Comparison of ENCODE assay signal across 13 cellular contexts in the genomic region with DNA sequence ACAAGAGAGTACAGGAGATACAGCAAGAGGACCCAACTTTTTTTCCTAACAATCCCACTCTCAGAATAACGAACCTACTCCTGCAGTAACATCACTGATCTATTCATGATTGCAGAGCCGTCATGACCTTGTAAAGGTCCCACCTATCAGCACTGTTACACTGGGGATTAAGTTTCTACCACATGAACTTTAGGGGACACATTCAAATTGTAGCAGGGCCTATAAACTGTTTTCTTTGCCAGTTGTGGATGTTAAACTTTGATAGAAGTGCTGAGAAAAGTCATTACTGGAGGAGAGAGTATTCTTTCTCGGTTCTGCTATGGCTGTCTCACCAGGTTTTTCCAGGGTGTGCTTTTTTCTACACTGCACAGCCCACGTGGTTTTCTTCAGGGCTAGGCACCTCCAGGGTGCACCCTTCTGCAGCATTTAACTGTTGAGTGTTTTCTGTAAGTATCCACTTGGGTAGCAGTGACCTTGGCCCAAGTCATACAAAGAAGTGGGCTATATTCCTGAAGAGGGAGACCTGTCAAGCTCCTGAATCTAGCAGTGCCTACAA.
DNase-seq lines count a peak whose midpoint lies in the region; ATAC-seq and TF ChIP-seq lines count a peak whose summit lies in the region.
"Had no signal": no experiment of that assay in that cellular context is flagged by ENCODE, and none has a peak within 500 bp of the region (broad histone marks: within the 10 kb centered on the region; RNA-seq: fewer than 3 reads in every experiment).

No MANE protein-coding gene starts in this region.

- H3K27me3 Mint-ChIP-seq in WTC11 (ENCODE audit: low read depth): no peaks in the 10 kb centered on the region
- H3K27me3 Mint-ChIP-seq: stimulated activated naive CD8-positive, alpha-beta T cell treated with anti-CD3 and anti-CD28 coated beads, Interleukin-15, Interleukin-2, amounts not matched to agents 100 ng/mL and 50 ng/mL, for 24 hours had no signal

- POLR2A ChIA-PET in WTC11 (lab: Charles Lee): no interaction called here

- H3K4me3 Mint-ChIP-seq in WTC11: no peak overlapping the region
- H3K4me3 Mint-ChIP-seq: nephron progenitor cell; stimulated activated naive CD8-positive, alpha-beta T cell treated with anti-CD3 and anti-CD28 coated beads, Interleukin-15, Interleukin-2, amounts not matched to agents 100 ng/mL and 50 ng/mL, for 24 hours; T-helper 1 cell treated with Interleukin-12 subunit alpha and Interleukin-12 subunit beta and Interleukin-4 antibody, amounts not matched to agents 30 μg/mL and 1 μg/mL, for 36 hours had no signal

- no peak overlapping the region for H3K27ac Mint-ChIP-seq in WTC11
- H3K27ac Mint-ChIP-seq: nephron progenitor cell; stimulated activated naive CD8-positive, alpha-beta T cell treated with anti-CD3 and anti-CD28 coated beads, Interleukin-15, Interleukin-2, amounts not matched to agents 100 ng/mL and 50 ng/mL, for 24 hours; T-helper 1 cell treated with Interleukin-12 subunit alpha and Interleukin-12 subunit beta and Interleukin-4 antibody, amounts not matched to agents 30 μg/mL and 1 μg/mL, for 36 hours had no signal

- CTCF ChIA-PET in WTC11 (lab: Charles Lee): no interaction called here

- no peak for TF ChIP-seq CTCF in WTC11 (IDR thresholded peaks at IDR 0.05)

- DNase-seq in HPDE6-E6E7 (ENCODE audit: extremely low spot score) (no peak), DMS 273 (lab: John Stamatoyannopoulos, UW; ENCODE audit: unreplicated experiment) (no peak), SHP77 (lab: John Stamatoyannopoulos, UW) (no peak), WTC11 (ENCODE audit: low spot score) (no peak)
- DNase-seq: NCI-H1048; nephron progenitor cell; NK-92 treated with Interleukin-12 subunit alpha and Interleukin-12 subunit beta, amount 100 ng/mL, for 24 hours had no signal

- peaks cover 3% of the 10 kb centered on the region; the same call in 1 of the 2 replicates for H3K36me3 Mint-ChIP-seq in WTC11

- H3K4me1 Mint-ChIP-seq in WTC11: no peaks in the 10 kb centered on the region
- H3K4me1 Mint-ChIP-seq: nephron progenitor cell had no signal

- ATAC-seq in GM18498 (IDR thresholded peaks at IDR 0.05; ENCODE audit: unreplicated experiment) (peak; percentile 97), GM18909 (IDR thresholded peaks at IDR 0.05; ENCODE audit: poor library complexity, unreplicated experiment) (peak; percentile 96), HG02678 (IDR thresholded peaks at IDR 0.05; ENCODE audit: unreplicated experiment) (peak; percentile 89), HG03565 (IDR thresholded peaks at IDR 0.05; ENCODE audit: unreplicated experiment) (peak; percentile 92), WTC11 (no peak)

- peaks cover 12% of the 10 kb centered on the region for H3K9me3 Mint-ChIP-seq in WTC11

TF ChIP-seq in WTC11, 78 proteins besides CTCF, POLR2A, EP300 and RAD21:
- TF ChIP-seq JUN (CRISPR knock-in tag; IDR thresholded peaks at IDR 0.05) (no peak), GTF2I (CRISPR knock-in tag; conservative IDR thresholded peaks at IDR 0.05) (no peak), TEAD1 (CRISPR knock-in tag; IDR thresholded peaks at IDR 0.05) (no peak), ZNF263 (CRISPR knock-in tag; IDR thresholded peaks at IDR 0.05; ENCODE audit: low read depth) (no peak), MYBL2 (CRISPR knock-in tag; IDR thresholded peaks at IDR 0.05) (no peak), ZNF232 (CRISPR knock-in tag; IDR thresholded peaks at IDR 0.05) (no peak), FOXK1 (CRISPR knock-in tag; IDR thresholded peaks at IDR 0.05) (no peak), ZBTB21 (CRISPR knock-in tag; IDR thresholded peaks at IDR 0.05; ENCODE audit: borderline replicate concordance) (no peak), NR3C1 (CRISPR knock-in tag; conservative IDR thresholded peaks at IDR 0.05; ENCODE audit: low read depth) (no peak), NR1H2 (CRISPR knock-in tag; IDR thresholded peaks at IDR 0.05) (no peak)
- TF ChIP-seq, protein P1, sequence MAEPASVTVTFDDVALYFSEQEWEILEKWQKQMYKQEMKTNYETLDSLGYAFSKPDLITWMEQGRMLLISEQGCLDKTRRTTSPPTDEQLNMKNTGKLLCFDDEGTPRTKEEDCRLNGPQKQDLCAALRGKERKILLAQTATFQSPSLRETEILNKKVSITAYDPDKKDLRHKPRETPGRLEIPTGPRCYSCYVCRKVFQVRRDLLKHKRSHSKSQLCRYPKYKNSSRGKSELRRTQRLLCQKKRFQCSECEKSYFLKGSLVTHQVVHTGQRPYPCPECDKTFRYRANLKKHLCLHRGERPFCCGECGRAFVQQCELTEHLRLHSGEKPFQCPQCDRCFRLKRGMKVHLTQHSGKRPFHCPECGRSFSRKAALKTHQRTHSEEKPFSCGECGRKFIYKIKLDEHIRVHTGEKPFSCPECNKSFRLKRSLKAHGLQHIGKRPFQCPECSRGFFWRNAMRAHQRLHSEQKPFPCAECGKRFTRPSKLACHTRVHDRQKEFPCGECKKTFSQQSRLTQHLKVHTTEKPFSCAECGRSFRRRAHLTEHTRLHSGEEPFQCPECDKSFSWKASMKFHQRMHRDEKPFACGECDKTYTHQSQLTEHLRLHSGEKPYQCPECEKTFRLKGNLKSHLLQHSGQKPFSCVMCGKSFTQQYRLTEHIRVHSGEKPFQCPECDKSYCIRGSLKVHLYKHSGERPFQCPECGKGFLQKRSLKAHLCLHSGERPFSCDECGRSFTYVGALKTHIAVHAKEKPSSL (CRISPR knock-in tag; conservative IDR thresholded peaks at IDR 0.05): no peak
